Comparison of ENCODE assay signal across 8 cellular contexts in the genomic region with DNA sequence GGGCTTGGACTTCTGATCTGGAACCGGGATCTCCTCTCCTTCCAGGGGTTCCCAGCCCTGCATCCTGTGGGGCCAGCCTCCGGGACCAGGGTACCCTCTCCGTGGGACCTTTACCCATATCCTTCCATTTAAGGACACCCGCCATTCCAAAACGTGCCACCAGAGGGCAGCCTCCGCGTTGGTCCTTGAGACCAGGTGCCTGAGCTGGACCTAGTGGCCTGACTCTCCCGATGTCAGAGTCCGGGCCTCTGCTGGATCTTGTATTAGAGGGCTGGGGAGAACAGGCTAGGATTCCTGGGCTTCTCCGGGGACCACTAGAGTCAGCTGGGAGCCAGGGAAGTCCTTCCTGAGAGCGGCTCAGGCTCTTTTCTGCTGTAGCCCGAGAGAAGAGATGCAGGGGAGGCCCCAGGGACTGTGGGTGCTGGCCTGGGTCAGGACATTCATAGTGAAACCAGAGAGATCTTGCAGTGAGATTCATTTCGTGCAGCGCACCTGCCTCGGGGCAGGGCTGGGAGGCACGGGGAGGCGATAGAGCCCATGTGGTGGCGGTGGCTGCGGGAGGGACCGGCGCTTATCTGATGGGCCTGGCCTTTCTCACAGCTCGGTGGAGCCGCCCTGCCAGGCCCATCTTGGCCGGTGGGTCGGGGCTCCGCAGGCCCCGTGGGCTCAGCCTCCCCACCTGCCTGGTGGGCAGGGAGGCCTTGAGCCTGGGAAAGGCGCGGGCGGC. TPM values are rescaled to one million over a fixed set of nuclear protein-coding genes. Genes with fewer than 3 reads are reported as not detected.
DNase-seq lines count a peak whose midpoint lies in the region; ATAC-seq and TF ChIP-seq lines count a peak whose summit lies in the region.

No MANE protein-coding gene starts in this region.

- H3K36me3 ChIP-seq in GM06990 (ENCODE audit: control insufficient read depth, insufficient read depth, low read length), result no peaks in the 10 kb centered on the region
- H3K36me3 ChIP-seq in KMS-11 (ENCODE audit: insufficient read depth), result no peaks in the 10 kb centered on the region

- intact Hi-C loops in Right ventricle myocardium superior (cut with DNase I), result loop anchor here (10.0 kb wide), 1 partner anchor 529 kb away; no protein-coding TSS in a partner anchor

- DNase-seq in GM06990 (ENCODE audit: extremely low read depth, insufficient read length), result peak; percentile 86
- peak; percentile 76 for DNase-seq in activated naive CD4-positive, alpha-beta T cell treated with anti-CD3 and anti-CD28 coated beads, Interleukin-2, amount 50 U/mL, for 16 hours
- peak; percentile 89 for DNase-seq in Right ventricle myocardium superior
- DNase-seq in renal cortical epithelial cell (ENCODE audit: low read depth), result peak; percentile 37

- peak overlapping the region; percentile 81 for H3K4me2 ChIP-seq in KMS-11

- no peak overlapping the region for H3K9ac ChIP-seq in KMS-11

- peak overlapping the region; percentile 77 for H2AFZ ChIP-seq in KMS-11 (ENCODE audit: low read depth)

- no peaks in the 10 kb centered on the region for H4K20me1 ChIP-seq in KMS-11 (ENCODE audit: insufficient read depth)

- no peak overlapping the region for H3K27ac ChIP-seq in KMS-11

- H3K4me1 ChIP-seq in KMS-11 (ENCODE audit: low read depth, poor library complexity, severe bottlenecking), result peaks cover 7% of the 10 kb centered on the region

- ATAC-seq in GM21786 (IDR thresholded peaks at IDR 0.05; ENCODE audit: unreplicated experiment), result peak; percentile 85
- ATAC-seq in SK-N-SH treated with all-trans-retinoic acid at 6 μM for 48 hours, result peak; percentile 90
- peak; percentile 89 for ATAC-seq in Right ventricle myocardium superior (ENCODE audit: poor library complexity)
- no peak for ATAC-seq in HG02610 (IDR thresholded peaks at IDR 0.05; ENCODE audit: unreplicated experiment)

- H3K4me3 ChIP-seq in GM06990 (replicated peaks; ENCODE audit: low read depth, low read length) (no peak overlapping the region), KMS-11 (IDR thresholded peaks at IDR 0.05; ENCODE audit: insufficient read depth, low read depth, low read length) (no peak overlapping the region)

- H3K79me2 ChIP-seq in KMS-11 (ENCODE audit: insufficient read depth, low read depth), result no peaks in the 10 kb centered on the region

- H3K27me3 ChIP-seq in GM06990 (replicated peaks; ENCODE audit: control insufficient read depth, insufficient read depth, low read length) (no peaks in the 10 kb centered on the region), KMS-11 (ENCODE audit: insufficient read depth, low read depth) (no peaks in the 10 kb centered on the region; the same call in 1 of the 2 replicates)

- TF ChIP-seq CTCF in GM06990 (IDR thresholded peaks at IDR 0.05; ENCODE audit: insufficient read depth, low read length, poor library complexity, severe bottlenecking) (peak; percentile 93), KMS-11 (conservative IDR thresholded peaks at IDR 0.05; ENCODE audit: low read depth, low read length) (peak; percentile 97)

TF ChIP-seq in SK-N-SH treated with all-trans-retinoic acid at 6 μM for 48 hours, 23 proteins besides CTCF, POLR2A, EP300 and RAD21:
- TF ChIP-seq SNAI2 (CRISPR knock-in tag; IDR thresholded peaks at IDR 0.05), result no peak
- no peak for TF ChIP-seq CREB5 (CRISPR knock-in tag; IDR thresholded peaks at IDR 0.05; ENCODE audit: low read depth)
- no peak for TF ChIP-seq CSDC2 (CRISPR knock-in tag; IDR thresholded peaks at IDR 0.05)
- TF ChIP-seq GLIS3 (CRISPR knock-in tag; IDR thresholded peaks at IDR 0.05), result no peak
- TF ChIP-seq ESRRG (CRISPR knock-in tag; IDR thresholded peaks at IDR 0.05), result no peak
- no peak for TF ChIP-seq TOX (CRISPR knock-in tag; IDR thresholded peaks at IDR 0.05; ENCODE audit: borderline replicate concordance)
TF ChIP-seq in SK-N-SH treated with all-trans-retinoic acid at 6 μM for 48 hours: peak in this region for 0.

RNA-seq across cellular contexts. Expression of gene SLC7A10, which starts 9.8 kb away (rescaled TPM):
- total RNA-seq in Right ventricle myocardium superior (0.13 TPM), renal cortical epithelial cell (not detected in 2 replicates)

RNA-seq across cellular contexts. Expression of gene LRP3, which starts 41.3 kb away (rescaled TPM):
- total RNA-seq in Right ventricle myocardium superior, result 16.4 TPM
- 6.3 and 11.4 TPM in 2 replicates for total RNA-seq in renal cortical epithelial cell

Comparison
In these comparisons a context has a peak if more than half of its experiments do, and no peak if none do; other contexts are left out.
1. DNase-seq: peak in every context shown above with its lines; median percentile 89 in Right ventricle myocardium superior; 86 in GM06990; 76 in activated naive CD4-positive, alpha-beta T cell treated with anti-CD3 and anti-CD28 coated beads, Interleukin-2, amount 50 U/mL, for 16 hours; 37 in renal cortical epithelial cell.